22 cellular contexts compared by ENCODE assay signal in the genomic region with DNA sequence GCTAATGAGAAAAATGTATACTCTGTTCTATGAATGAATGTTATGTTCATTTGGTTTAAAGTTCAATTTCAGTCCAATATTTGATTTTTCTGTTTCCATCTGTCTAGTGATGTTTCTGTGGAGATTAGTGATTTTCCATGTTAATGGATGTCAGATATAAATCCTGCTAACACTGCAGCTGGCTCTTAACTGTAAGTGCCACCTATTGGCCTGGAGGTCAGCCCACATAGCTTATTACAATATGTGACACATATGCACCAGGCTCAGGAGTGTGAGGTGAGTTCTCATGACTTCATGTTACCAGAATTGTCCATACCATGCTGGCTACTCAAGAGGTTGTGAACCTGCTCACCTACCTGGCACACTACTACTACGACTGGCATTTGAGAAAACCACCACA. TPM values are rescaled to one million over a fixed set of nuclear protein-coding genes. Genes with fewer than 3 reads are reported as not detected.
"Had no signal": no experiment of that assay in that cellular context is flagged by ENCODE, and none has a peak within 500 bp of the region (broad histone marks: within the 10 kb centered on the region; RNA-seq: fewer than 3 reads in every experiment).

No MANE protein-coding gene starts in this region.

- H3K27me3 ChIP-seq: MG63, SJCRH30 had no signal

- H3K4me3 ChIP-seq: MG63, SJCRH30 had no signal

- H3K27me3 Mint-ChIP-seq: IgD-negative memory B cell had no signal

- ATAC-seq: Panc1, PC-3, Right ventricle myocardium inferior, SK-N-SH treated with all-trans-retinoic acid at 6 μM for 48 hours had no signal

- H3K27ac ChIP-seq: SJCRH30 had no signal

- H3K4me3 Mint-ChIP-seq: IgD-negative memory B cell had no signal

- DNase-seq: KBM-7, MG63, NCI-H1092, NCI-H1105 treated with DMSO at 0.1 percent for 48 hours, NCI-H1436, NCI-H187, NCI-H2029, NCI-H2081 treated with DMSO at 0.1 percent for 48 hours, NCI-H2171, NCI-H226, NCI-H446, NCI-H510A, NCI-H524 treated with DMSO at 0.1 percent for 48 hours, NCI-H69, NCI-H774, PC-3, SHP77 treated with DMSO at 0.1 percent for 48 hours, SJCRH30 had no signal

- H3K36me3 ChIP-seq: SJCRH30 had no signal

- H3K4me1 ChIP-seq: SJCRH30 had no signal

- H3K9me3 ChIP-seq: SJCRH30 had no signal

RNA-seq across cellular contexts. Expression of gene ATF7IP2, which starts 17.1 kb away (rescaled TPM):
- total RNA-seq: SJCRH30 had no signal
